9 cellular contexts compared by ENCODE assay signal in genomic region chr16:29848420-29849297, GRCh38. TPM values are rescaled to one million over a fixed set of nuclear protein-coding genes. Genes with fewer than 3 reads are reported as not detected.
DNase-seq lines count a peak whose midpoint lies in the region; ATAC-seq, FAIRE-seq and TF ChIP-seq lines count a peak whose summit lies in the region.
"Had no signal": no experiment of that assay in that cellular context is flagged by ENCODE, and none has a peak within 500 bp of the region (broad histone marks: within the 10 kb centered on the region; RNA-seq: fewer than 3 reads in every experiment).

No MANE protein-coding gene starts in this region.

- DNase-seq in Calu3 (peak; percentile 85), HL-60 (ENCODE audit: low read depth in 1 of 2, low spot score in 1 of 2) (peak; percentile 66 to 83), SJSA1 (ENCODE audit: low read depth in 1 of 2, low spot score in 2 of 2) (peak; percentile 42 to 80), activated gamma-delta T cell (lab: John Stamatoyannopoulos, UW) (peak; percentile 54), pancreas (peak; percentile 65 to 96 (median 86)), tibial nerve (ENCODE audit: low spot score in 2 of 2) (peak; percentile 41 to 42)

- no peaks in the 10 kb centered on the region for H3K4me1 Mint-ChIP-seq in Calu3 (ENCODE audit: low read depth, unreplicated experiment)

- peak; percentile 90 for TF ChIP-seq CTCF in Calu3 (IDR thresholded peaks at IDR 0.05; ENCODE audit: unreplicated experiment)
- peak; percentile 99 for TF ChIP-seq CTCF in HL-60 (IDR thresholded peaks at IDR 0.05; ENCODE audit: insufficient read depth, low read length)
- peak in 3 of 4 experiments; percentile 81 to 94 (median 87) for TF ChIP-seq CTCF in gastroesophageal sphincter (IDR thresholded peaks at IDR 0.05)
- peak; percentile 81 to 91 (median 88) for TF ChIP-seq CTCF in pancreas (IDR thresholded peaks at IDR 0.05)
- TF ChIP-seq CTCF in tibial nerve (IDR thresholded peaks at IDR 0.05) = peak; percentile 83 to 92 (median 86)

- ATAC-seq in gastroesophageal sphincter (peak; percentile 77), pancreas (peak; percentile 82 to 92 (median 90)), HG02642 (IDR thresholded peaks at IDR 0.05; ENCODE audit: poor library complexity, unreplicated experiment) (no peak)

- WGBS in gastroesophageal sphincter (ENCODE audit: low coverage in 1 of 2), 2 donors = 43 to 60% methylated on average over 1 of the region's 15 CpGs
- WGBS in pancreas, 2 donors = 32 to 45% methylated on average over 15 of the region's 15 CpGs
- 38 to 53% methylated on average over 13 to 15 of the region's 15 CpGs for WGBS in tibial nerve, 2 donors

- intact Hi-C loops in Calu3 (cut with micrococcal nuclease; ENCODE audit: unreplicated experiment) = loop anchor here (1.0 to 2.0 kb wide), 2 partner anchors 28 to 148 kb away; partner anchors contain the start of gene MVP
- intact Hi-C loops in pancreas (cut with DNase I) = loop anchor here in 1 of 3 donors (10.0 kb wide), 1 partner anchor 154 kb away; no protein-coding TSS in a partner anchor

- H3K9me3 ChIP-seq in SJSA1 (replicated peaks) = no peaks in the 10 kb centered on the region
- no peaks in the 10 kb centered on the region for H3K9me3 ChIP-seq in gastroesophageal sphincter
- H3K9me3 ChIP-seq in pancreas = no peaks in the 10 kb centered on the region
- H3K9me3 ChIP-seq in tibial nerve = no peaks in the 10 kb centered on the region

- H3K36me3 Mint-ChIP-seq in Calu3 (ENCODE audit: insufficient read depth, unreplicated experiment) = peaks cover 56% of the 10 kb centered on the region

- peaks cover 47% of the 10 kb centered on the region for H3K36me3 ChIP-seq in SJSA1
- H3K36me3 ChIP-seq in gastroesophageal sphincter = peaks cover 0 to 48% of the 10 kb centered on the region in 2 donors
- peaks cover 0 to 30% (median 16%) of the 10 kb centered on the region in 3 donors for H3K36me3 ChIP-seq in pancreas
- H3K36me3 ChIP-seq in tibial nerve = peaks cover 0 to 47% (median 26%) of the 10 kb centered on the region in 3 donors

- no peak for FAIRE-seq in pancreas (lab: Jason Lieb, UNC)
- FAIRE-seq: TTC549 had no signal

- no TSS peak for BruUV-seq in Calu3 (replicated peaks; lab: Mats Ljungman, UMichigan)

- H3K9me3 Mint-ChIP-seq in Calu3 (ENCODE audit: low read depth, unreplicated experiment) = no peaks in the 10 kb centered on the region

- no peaks in the 10 kb centered on the region for H3K27me3 Mint-ChIP-seq in Calu3 (ENCODE audit: unreplicated experiment)

- no peak for TF ChIP-seq POLR2A in gastroesophageal sphincter (IDR thresholded peaks at IDR 0.05)
- no peak for TF ChIP-seq POLR2A in tibial nerve (IDR thresholded peaks at IDR 0.05)

- peak overlapping the region; percentile 65 for H3K27ac Mint-ChIP-seq in Calu3 (ENCODE audit: unreplicated experiment)

- H3K27me3 ChIP-seq in HL-60 (ENCODE audit: insufficient read depth, poor library complexity, severe bottlenecking) = no peaks in the 10 kb centered on the region
- H3K27me3 ChIP-seq in SJSA1 (replicated peaks) = no peaks in the 10 kb centered on the region
- H3K27me3 ChIP-seq in gastroesophageal sphincter = no peaks in the 10 kb centered on the region
- H3K27me3 ChIP-seq in pancreas = no peaks in the 10 kb centered on the region
- no peaks in the 10 kb centered on the region for H3K27me3 ChIP-seq in tibial nerve

- H3K4me1 ChIP-seq in SJSA1 (replicated peaks) = peaks cover 5% of the 10 kb centered on the region; the same call in 1 of the 2 replicates
- peaks cover 0 to 32% (median 4%) of the 10 kb centered on the region in 3 donors for H3K4me1 ChIP-seq in gastroesophageal sphincter
- H3K4me1 ChIP-seq in pancreas = no peaks in the 10 kb centered on the region
- peaks cover 0 to 29% (median 0%) of the 10 kb centered on the region in 4 donors for H3K4me1 ChIP-seq in tibial nerve

- H3K27ac ChIP-seq in HL-60 (replicated peaks) = no peak overlapping the region
- no peak overlapping the region for H3K27ac ChIP-seq in SJSA1
- peak overlapping the region in 3 of 4 donors; percentile 21 to 56 (median 48) for H3K27ac ChIP-seq in gastroesophageal sphincter
- no peak overlapping the region for H3K27ac ChIP-seq in pancreas
- peak overlapping the region in 3 of 4 donors; percentile 30 to 81 (median 37) for H3K27ac ChIP-seq in tibial nerve

- CTCF ChIA-PET in Calu3 (lab: Charles Lee) = interaction anchor here (0.6 to 2.6 kb wide), 28 partner anchors 8 to 183 kb away, joined by 3 to 30 read pairs (median 4); partner anchors contain the start of genes ASPHD1, HIRIP3, KIF22 and MVP

- TF ChIP-seq EP300 in gastroesophageal sphincter (IDR thresholded peaks at IDR 0.05) (no peak), tibial nerve (IDR thresholded peaks at IDR 0.05) (peak in 1 of 2 donors; percentile 26)

- no peak overlapping the region for H3K4me3 Mint-ChIP-seq in Calu3 (ENCODE audit: low read depth, unreplicated experiment)

- no peak overlapping the region for H3K4me3 ChIP-seq in HL-60 (replicated peaks; ENCODE audit: insufficient read depth, low read length)
- no peak overlapping the region for H3K4me3 ChIP-seq in SJSA1
- H3K4me3 ChIP-seq in gastroesophageal sphincter = no peak overlapping the region
- H3K4me3 ChIP-seq in pancreas = no peak overlapping the region
- no peak overlapping the region for H3K4me3 ChIP-seq in tibial nerve

RNA-seq across cellular contexts. Expression of gene CDIPT, which starts 14.4 kb away (rescaled TPM):
- total RNA-seq in Calu3 (2022) = 62.7 and 64.1 TPM in 2 replicates
- total RNA-seq in SJSA1 (2014; rRNA removed; shearing (Covaris generic)) = 59.9 and 71.6 TPM in 2 replicates
- total RNA-seq in gastroesophageal sphincter = 100 to 1,000 TPM; 119 to 167 (median 130) TPM
- 10 to 100 TPM; 31.9 to 50.9 (median 37.3) TPM for total RNA-seq in pancreas
- 10 to 100 TPM; 52.7 to 69.8 TPM for polyA plus RNA-seq in pancreas
- 100 to 1,000 TPM in 2 of 4 donors, 10 to 100 TPM in 2; 80.0 to 121 (median 94.8) TPM for total RNA-seq in tibial nerve

RNA-seq across cellular contexts. Expression of gene MVP, which starts 28.4 kb away (rescaled TPM):
- 164 and 215 TPM in 2 replicates for total RNA-seq in Calu3 (2022)
- 138 and 149 TPM in 2 replicates for total RNA-seq in SJSA1 (2014; rRNA removed; shearing (Covaris generic))
- total RNA-seq in gastroesophageal sphincter = 100 to 1,000 TPM in 3 of 4 donors, 10 to 100 TPM in 1; 82.2 to 162 (median 129) TPM
- 100 to 1,000 TPM in 2 of 6 donors, 10 to 100 TPM in 4; 58.8 to 123 (median 77.5) TPM for total RNA-seq in pancreas
- 100 to 1,000 TPM; 119 to 179 TPM for polyA plus RNA-seq in pancreas
- 100 to 1,000 TPM; 113 to 247 (median 177) TPM for total RNA-seq in tibial nerve

RNA-seq across cellular contexts. Expression of gene PAGR1, which starts 32.7 kb away (rescaled TPM):
- 30.4 and 32.0 TPM in 2 replicates for total RNA-seq in Calu3 (2022)
- 39.3 and 66.0 TPM in 2 replicates for total RNA-seq in SJSA1 (2014; rRNA removed; shearing (Covaris generic))
- total RNA-seq in gastroesophageal sphincter = 10 to 100 TPM; 19.3 to 29.6 (median 20.2) TPM
- total RNA-seq in pancreas = 10 to 100 TPM in 3 of 6 donors, 1 to 10 TPM in 3; 8.1 to 14.5 (median 10.4) TPM
- 10 to 100 TPM; 34.5 to 34.7 TPM for polyA plus RNA-seq in pancreas
- 10 to 100 TPM; 40.8 to 70.7 (median 61.0) TPM for total RNA-seq in tibial nerve

RNA-seq across cellular contexts. Expression of gene PRRT2, which starts 36.7 kb away (rescaled TPM):
- 0.78 and 1.8 TPM in 2 replicates for total RNA-seq in Calu3 (2022)
- total RNA-seq in SJSA1 (2014; rRNA removed; shearing (Covaris generic)) = 0.11 TPM in 1 of 2 replicates, not detected in the other
- total RNA-seq in gastroesophageal sphincter = 10 to 100 TPM in 1 of 4 donors, 1 to 10 TPM in 3; 4.2 to 13.5 (median 6.0) TPM
- 1 to 10 TPM in 1 of 6 donors, under 1 TPM in 5; 0.35 to 1.2 (median 0.45) TPM for total RNA-seq in pancreas
- polyA plus RNA-seq in pancreas = 1 to 10 TPM; 2.6 to 3.2 TPM
- total RNA-seq in tibial nerve = 10 to 100 TPM; 10.0 to 28.4 (median 18.5) TPM

RNA-seq across cellular contexts. Expression of gene MAZ, which starts 42.3 kb away (rescaled TPM):
- total RNA-seq in Calu3 (2022) = 230 and 257 TPM in 2 replicates
- total RNA-seq in SJSA1 (2014; rRNA removed; shearing (Covaris generic)) = 237 and 331 TPM in 2 replicates
- 100 to 1,000 TPM in 3 of 4 donors, 10 to 100 TPM in 1; 86.3 to 212 (median 116) TPM for total RNA-seq in gastroesophageal sphincter
- 100 to 1,000 TPM in 1 of 6 donors, 10 to 100 TPM in 5; 84.8 to 122 (median 96.2) TPM for total RNA-seq in pancreas
- polyA plus RNA-seq in pancreas = 100 to 1,000 TPM in 1 of 2 donors, 10 to 100 TPM in 1; 94.1 to 107 TPM
- total RNA-seq in tibial nerve = 10 to 100 TPM; 40.0 to 75.9 (median 62.0) TPM

Comparison
In these comparisons a context has a peak if more than half of its experiments do, and no peak if none do; other contexts are left out.
1. H3K27ac ChIP-seq: peak in gastroesophageal sphincter (3 of 4) and tibial nerve (3 of 4); none in HL-60 (single experiment), SJSA1 (single experiment) and pancreas (0 of 4).
2. Peak in every context shown above with its lines, with median percentiles within 50 percentile points of each other: DNase-seq and CTCF ChIP-seq.